ENCODE assay signal across 10 cellular contexts in genomic region chr12:116693259-116694227, GRCh38. TPM values are rescaled to one million over a fixed set of nuclear protein-coding genes. Genes with fewer than 3 reads are reported as not detected.
DNase-seq lines count a peak whose midpoint lies in the region; ATAC-seq and TF ChIP-seq lines count a peak whose summit lies in the region.
"Had no signal": no experiment of that assay in that cellular context is flagged by ENCODE, and none has a peak within 500 bp of the region (broad histone marks: within the 10 kb centered on the region; RNA-seq: fewer than 3 reads in every experiment).

No MANE protein-coding gene starts in this region.

- ATAC-seq in GM19467 (IDR thresholded peaks at IDR 0.05; ENCODE audit: unreplicated experiment) = no peak
- ATAC-seq: CD8-positive, alpha-beta T cell; HCT116 had no signal

- no peaks in the 10 kb centered on the region for H3K79me2 ChIP-seq in ACC112 (ENCODE audit: control insufficient read depth, insufficient read depth, low read length, unreplicated experiment)

- TF ChIP-seq RAD21 in liver (IDR thresholded peaks at IDR 0.05) = peak; percentile 33 to 42

- H3K27me3 ChIP-seq in ACC112 (ENCODE audit: insufficient read depth, low read length) (peaks cover 26% of the 10 kb centered on the region), liver (ENCODE audit: control insufficient read depth in 4 of 4, insufficient read depth in 4 of 4, low read length in 3 of 4) (no peaks in the 10 kb centered on the region)

- H3K36me3 ChIP-seq in ACC112 (ENCODE audit: insufficient read depth, low read length) = no peaks in the 10 kb centered on the region
- H3K36me3 ChIP-seq in liver (ENCODE audit: control insufficient read depth in 4 of 4, insufficient read depth in 3 of 4, low read depth in 1 of 4, low read length in 3 of 4) = no peaks in the 10 kb centered on the region

- no peak overlapping the region for H3K27ac ChIP-seq in ACC112 (ENCODE audit: low read depth, low read length)
- no peak overlapping the region for H3K27ac ChIP-seq in liver (ENCODE audit: low read depth in 1 of 2, low read length in 2 of 2)

- H2AFZ ChIP-seq in ACC112 (ENCODE audit: low read length, unreplicated experiment) = peak overlapping the region; percentile 46

- no peaks in the 10 kb centered on the region for H3K9me3 ChIP-seq in liver (ENCODE audit: control insufficient read depth in 4 of 4, low read length in 3 of 4)

- TF ChIP-seq CTCF in liver (IDR thresholded peaks at IDR 0.05; ENCODE audit: low read depth, low read length, missing input control) = no peak

- H3K4me3 ChIP-seq in ACC112 (ENCODE audit: low read depth, low read length) = peak overlapping the region; percentile 40; the same call in 1 of the 2 replicates
- H3K4me3 ChIP-seq in liver (ENCODE audit: low read depth in 1 of 3, low read length in 3 of 3) = peak overlapping the region in 2 of 3 donors; percentile 39 to 47

- WGBS in liver = 32% methylated on average over 34 of the region's 34 CpGs

- no peak overlapping the region for H3K9ac ChIP-seq in liver (ENCODE audit: low read depth in 1 of 2, low read length in 2 of 2)

- DNase-seq in NCI-H1694 (lab: John Stamatoyannopoulos, UW) = peak; percentile 35
- DNase-seq in astrocyte of the hippocampus (ENCODE audit: low read depth, low spot score) = peak; percentile 26
- DNase-seq in activated CD8-positive, alpha-beta memory T cell treated with anti-CD3 and anti-CD28 coated beads, Interleukin-2, amount 50 U/mL, for 48 hours = no peak
- no peak for DNase-seq in iPS-NIHi7 (ENCODE audit: extremely low spot score)
- DNase-seq in 8988T = no peak
- DNase-seq: CD8-positive, alpha-beta T cell had no signal

- H3K4me1 ChIP-seq in ACC112 (ENCODE audit: control insufficient read depth, insufficient read depth, low read length, unreplicated experiment) (no peaks in the 10 kb centered on the region), liver (ENCODE audit: control insufficient read depth in 4 of 4, insufficient read depth in 4 of 4, low read length in 3 of 4) (peaks cover 0 to 28% (median 25%) of the 10 kb centered on the region in 4 donors)

TF ChIP-seq in liver, 16 proteins besides CTCF, POLR2A, EP300 and RAD21:
- TF ChIP-seq HNF4G (IDR thresholded peaks at IDR 0.05) (peak; percentile 66), JUND (IDR thresholded peaks at IDR 0.05) (peak; percentile 14 to 79), REST (IDR thresholded peaks at IDR 0.05) (no peak), NR2F2 (IDR thresholded peaks at IDR 0.05) (no peak), SP1 (IDR thresholded peaks at IDR 0.05) (peak; percentile 53), MAX (IDR thresholded peaks at IDR 0.05) (peak; percentile 59), EGR1 (IDR thresholded peaks at IDR 0.05; ENCODE audit: low read depth in 2 of 2) (no peak), HNF4A (conservative IDR thresholded peaks at IDR 0.05) (peak; percentile 87 to 97), TAF1 (conservative IDR thresholded peaks at IDR 0.05) (no peak), FOXA2 (IDR thresholded peaks at IDR 0.05) (peak; percentile 66), RXRA (IDR thresholded peaks at IDR 0.05) (peak in 1 of 2 donors; percentile 79), ZBTB33 (IDR thresholded peaks at IDR 0.05) (no peak), FOXA1 (IDR thresholded peaks at IDR 0.05) (peak; percentile 51), YY1 (IDR thresholded peaks at IDR 0.05) (peak; percentile 38), GABPA (IDR thresholded peaks at IDR 0.05 in 1 of 2, conservative IDR thresholded peaks at IDR 0.05 in 1 of 2) (peak in 1 of 2 donors; percentile 27)

RNA-seq across cellular contexts. Expression of gene SPRING1, which starts 44.3 kb away (rescaled TPM):
- total RNA-seq in liver = 10 to 100 TPM in 1 of 2 donors, 1 to 10 TPM in 1; 8.1 to 11.7 TPM
- polyA plus RNA-seq in liver = 1 to 10 TPM; 6.0 to 8.7 TPM

RNA-seq across cellular contexts. Expression of gene RNFT2, which starts 44.6 kb away (rescaled TPM):
- 1 to 10 TPM in 1 of 2 donors, under 1 TPM in 1; 0.17 to 1.4 TPM for total RNA-seq in liver
- under 1 TPM; 0.13 to 0.22 TPM for polyA plus RNA-seq in liver

Comparison
In these comparisons a context has a peak if more than half of its experiments do, and no peak if none do; other contexts are left out.
1. DNase-seq: peak in NCI-H1694 (single experiment) and astrocyte of the hippocampus (single experiment); none in activated CD8-positive, alpha-beta memory T cell treated with anti-CD3 and anti-CD28 coated beads, Interleukin-2, amount 50 U/mL, for 48 hours (single experiment), iPS-NIHi7 (single experiment) and 8988T (single experiment).